11 cellular contexts compared by ENCODE assay signal in genomic region chr13:98489446-98490194, GRCh38.
A peak's percentile ranks its signal among the peaks of the same experiment; 100 is the strongest.
DNase-seq lines count a peak whose midpoint lies in the region; ATAC-seq and TF ChIP-seq lines count a peak whose summit lies in the region.
"Had no signal": no experiment of that assay in that cellular context is flagged by ENCODE, and none has a peak within 500 bp of the region (broad histone marks: within the 10 kb centered on the region; RNA-seq: fewer than 3 reads in every experiment).

No MANE protein-coding gene starts in this region.

- H3K27me3 ChIP-seq in right atrium auricular region (no peaks in the 10 kb centered on the region), mesenchymal stem cell (ENCODE audit: control insufficient read depth in 1 of 2, insufficient read depth in 1 of 2, low read length in 2 of 2) (no peaks in the 10 kb centered on the region), GM23248 (replicated peaks; ENCODE audit: insufficient read depth) (no peaks in the 10 kb centered on the region)
- H3K27me3 ChIP-seq: ascending aorta had no signal

- no peak for ATAC-seq in activated T-helper 17 cell treated with anti-CD3 and anti-CD28 coated beads, Interleukin-2, amount 50 U/mL, for 72 hours (replicated peaks)
- ATAC-seq in GM21786 (IDR thresholded peaks at IDR 0.05; ENCODE audit: unreplicated experiment) (no peak), GM18505 (IDR thresholded peaks at IDR 0.05; ENCODE audit: unreplicated experiment) (no peak)
- ATAC-seq: right cardiac atrium had no signal

- H3K9me3 ChIP-seq in right atrium auricular region (no peaks in the 10 kb centered on the region), mesenchymal stem cell (ENCODE audit: control insufficient read depth, low read length) (no peaks in the 10 kb centered on the region), GM23248 (ENCODE audit: low read depth) (no peaks in the 10 kb centered on the region)
- H3K9me3 ChIP-seq: ascending aorta had no signal

- no peak overlapping the region for H2AK5ac ChIP-seq in mesenchymal stem cell (ENCODE audit: low read length, severe bottlenecking)

- no peak overlapping the region for H4K91ac ChIP-seq in mesenchymal stem cell (ENCODE audit: low read length)

- no peak overlapping the region for H3K4me3 Mint-ChIP-seq in activated T-helper 17 cell treated with anti-CD3 and anti-CD28 coated beads, Interleukin-2, amount 50 U/mL, for 72 hours

- no peak for TF ChIP-seq POLR2A in GM18505 (IDR thresholded peaks at IDR 0.05; ENCODE audit: borderline replicate concordance, extremely low read depth, insufficient read depth, insufficient read length)

- H4K8ac ChIP-seq in mesenchymal stem cell (ENCODE audit: low read length) = peak overlapping the region; percentile 38

- DNase-seq in right atrium auricular region (ENCODE audit: low spot score) (peak; percentile 32), cardiac septum (ENCODE audit: low spot score) (no peak), mesenchymal stem cell (no peak), GM23248 (no peak), HuH-7.5 (ENCODE audit: low spot score) (no peak)
- DNase-seq: NCI-H1694 treated with DMSO at 0.1 percent for 48 hours, right cardiac atrium had no signal

- H3K27me3 Mint-ChIP-seq in activated T-helper 17 cell treated with anti-CD3 and anti-CD28 coated beads, Interleukin-2, amount 50 U/mL, for 72 hours = no peaks in the 10 kb centered on the region

- in situ Hi-C loops in GM23248 (cut with MboI) = no loop called here

- peak overlapping the region in 1 of 2 experiments; percentile 14 for H3K23ac ChIP-seq in mesenchymal stem cell (ENCODE audit: low read length in 2 of 2)

- no peak overlapping the region for H2BK120ac ChIP-seq in mesenchymal stem cell (ENCODE audit: low read depth, low read length)

- H3K4me1 Mint-ChIP-seq in activated T-helper 17 cell treated with anti-CD3 and anti-CD28 coated beads, Interleukin-2, amount 50 U/mL, for 72 hours = peaks cover 65% of the 10 kb centered on the region

- intact Hi-C loops in cardiac septum (cut with DNase I) = no loop called here

- H2AFZ ChIP-seq in mesenchymal stem cell (ENCODE audit: low read depth, low read length) (no peak overlapping the region), GM23248 (no peak overlapping the region)

- H3K9me2 ChIP-seq in GM23248 (ENCODE audit: insufficient read depth) = no peaks in the 10 kb centered on the region

- H2BK5ac ChIP-seq in mesenchymal stem cell (ENCODE audit: low read depth, low read length, poor library complexity, severe bottlenecking) = no peak overlapping the region

- no peak overlapping the region for H3K14ac ChIP-seq in mesenchymal stem cell (ENCODE audit: low read length in 2 of 2)

- no peak overlapping the region for H3K27ac ChIP-seq in right atrium auricular region
- H3K27ac ChIP-seq in mesenchymal stem cell (ENCODE audit: low read length, poor library complexity, severe bottlenecking) = no peak overlapping the region
- no peak overlapping the region for H3K27ac ChIP-seq in GM23248
- H3K27ac ChIP-seq: ascending aorta had no signal

- peak overlapping the region in 1 of 2 experiments; percentile 47 for H2BK12ac ChIP-seq in mesenchymal stem cell (ENCODE audit: low read length in 2 of 2)

- no peak overlapping the region for H3K4me2 ChIP-seq in mesenchymal stem cell (ENCODE audit: low read length, poor library complexity, severe bottlenecking)
- H3K4me2 ChIP-seq in GM23248 (ENCODE audit: unreplicated experiment) = no peak overlapping the region

- H3K18ac ChIP-seq in mesenchymal stem cell (ENCODE audit: low read depth in 1 of 2, low read length in 2 of 2) = peak overlapping the region in 1 of 2 experiments; percentile 32

- no peak overlapping the region for H3K4me3 ChIP-seq in right atrium auricular region
- H3K4me3 ChIP-seq in mesenchymal stem cell (ENCODE audit: insufficient read depth in 1 of 2, low read depth in 1 of 2, low read length in 2 of 2) = no peak overlapping the region
- no peak overlapping the region for H3K4me3 ChIP-seq in GM23248
- H3K4me3 ChIP-seq: ascending aorta had no signal

- peak overlapping the region; percentile 33 for H3K27ac Mint-ChIP-seq in activated T-helper 17 cell treated with anti-CD3 and anti-CD28 coated beads, Interleukin-2, amount 50 U/mL, for 72 hours

- H2BK15ac ChIP-seq in mesenchymal stem cell (ENCODE audit: low read depth, poor library complexity, severe bottlenecking) = no peak overlapping the region

- H3K79me2 ChIP-seq in GM23248 (ENCODE audit: insufficient read depth) = peaks cover 94% of the 10 kb centered on the region

- peaks cover 81% of the 10 kb centered on the region for H3K36me3 Mint-ChIP-seq in activated T-helper 17 cell treated with anti-CD3 and anti-CD28 coated beads, Interleukin-2, amount 50 U/mL, for 72 hours (ENCODE audit: low read depth)

- H3K79me1 ChIP-seq in mesenchymal stem cell (replicated peaks; ENCODE audit: low read length, poor library complexity, severe bottlenecking) = peaks cover 34% of the 10 kb centered on the region

- H3F3A ChIP-seq in GM23248 (ENCODE audit: insufficient read depth) = peaks cover 19% of the 10 kb centered on the region

- WGBS in mesenchymal stem cell = 96% methylated on average over 7 of the region's 8 CpGs
- 90 to 94% methylated on average over 8 of the region's 8 CpGs for WGBS in GM23248 (ENCODE audit: low coverage in 1 of 2, low lambda C conversion rate in 2 of 2, missing lambda C conversion rate in 2 of 2), 2 experiments

- TF ChIP-seq CTCF in right atrium auricular region (IDR thresholded peaks at IDR 0.05) = no peak

- H3K9ac ChIP-seq in mesenchymal stem cell (ENCODE audit: low read length) = no peak overlapping the region
- H3K9ac ChIP-seq in GM23248 = no peak overlapping the region

- peaks cover 0 to 53% of the 10 kb centered on the region in 2 donors for H3K4me1 ChIP-seq in right atrium auricular region
- H3K4me1 ChIP-seq in mesenchymal stem cell (ENCODE audit: control insufficient read depth, insufficient read depth, low read depth, low read length) = peaks cover 13% of the 10 kb centered on the region
- peaks cover 47% of the 10 kb centered on the region for H3K4me1 ChIP-seq in GM23248 (ENCODE audit: insufficient read depth)

- H3K36me3 ChIP-seq in right atrium auricular region (no peaks in the 10 kb centered on the region), mesenchymal stem cell (ENCODE audit: control insufficient read depth in 1 of 2, insufficient read depth in 2 of 2, low read depth in 1 of 2, low read length in 2 of 2) (peaks cover under 1 to 3% of the 10 kb centered on the region in 2 experiments), GM23248 (ENCODE audit: low read depth) (no peaks in the 10 kb centered on the region)
- H3K36me3 ChIP-seq: ascending aorta had no signal

- H3K4ac ChIP-seq in mesenchymal stem cell (ENCODE audit: low read depth in 1 of 2, low read length in 2 of 2) = no peak overlapping the region

- no peaks in the 10 kb centered on the region for H4K20me1 ChIP-seq in GM23248 (ENCODE audit: insufficient read depth)

- H3K9me3 Mint-ChIP-seq in activated T-helper 17 cell treated with anti-CD3 and anti-CD28 coated beads, Interleukin-2, amount 50 U/mL, for 72 hours = no peaks in the 10 kb centered on the region
